ENCODE assay signal across 8 cellular contexts in genomic region chr12:6766651-6767300, GRCh38. TPM values are rescaled to one million over a fixed set of nuclear protein-coding genes. Genes with fewer than 3 reads are reported as not detected.
DNase-seq lines count a peak whose midpoint lies in the region; ATAC-seq and TF ChIP-seq lines count a peak whose summit lies in the region.

No MANE protein-coding gene starts in this region.

- H3K4me1 Mint-ChIP-seq in Caco-2 (ENCODE audit: low read depth, unreplicated experiment): peaks cover 47% of the 10 kb centered on the region

- TF ChIP-seq CTCF in Caco-2 (IDR thresholded peaks at IDR 0.05; ENCODE audit: insufficient read depth in 1 of 2, low read depth in 1 of 2, low read length in 1 of 2, severe bottlenecking in 1 of 2, unreplicated experiment in 1 of 2) (peak; percentile 62 to 74), cardiac muscle cell (IDR thresholded peaks at IDR 0.05; ENCODE audit: low read depth, low read length) (peak; percentile 50), omental fat pad (IDR thresholded peaks at IDR 0.05) (no peak)

- H3K27ac ChIP-seq in HUES48 (ENCODE audit: low read depth, low read length) (peak overlapping the region; percentile 82), cardiac muscle cell (peak overlapping the region; percentile 95)

- H3K9me3 ChIP-seq in Caco-2 (no peaks in the 10 kb centered on the region), HUES48 (ENCODE audit: control insufficient read depth, insufficient read depth, low read length) (no peaks in the 10 kb centered on the region), adipocyte (ENCODE audit: control insufficient read depth, low read length) (no peaks in the 10 kb centered on the region), cardiac muscle cell (ENCODE audit: low read depth) (no peaks in the 10 kb centered on the region)

- H3K4me3 Mint-ChIP-seq in Caco-2 (ENCODE audit: unreplicated experiment): peak overlapping the region; percentile 92

- peak; percentile 87 to 94 for DNase-seq in Caco-2
- DNase-seq in RKO (ENCODE audit: low spot score): peak; percentile 73
- peak; percentile 95 for DNase-seq in adipocyte (ENCODE audit: low read depth)
- peak; percentile 76 to 89 for DNase-seq in cardiac muscle cell (ENCODE audit: low read depth in 1 of 2, low spot score in 1 of 2)
- no peak for DNase-seq in omental fat pad (ENCODE audit: low spot score)

- CTCF ChIA-PET in Caco-2 (lab: Charles Lee): interaction anchor here (0.5 to 3.2 kb wide), 31 partner anchors 8 to 377 kb away, joined by 3 to 135 read pairs (median 5); partner anchors contain the start of genes CDCA3, COPS7A, GPR162 and LPCAT3

- H3K9me3 Mint-ChIP-seq in Caco-2 (ENCODE audit: unreplicated experiment): no peaks in the 10 kb centered on the region

- peak overlapping the region; percentile 84 for H3K27ac Mint-ChIP-seq in Caco-2 (ENCODE audit: unreplicated experiment)

- peaks cover 44% of the 10 kb centered on the region for H3K4me1 ChIP-seq in Caco-2
- peaks cover 36% of the 10 kb centered on the region for H3K4me1 ChIP-seq in HUES48 (ENCODE audit: control insufficient read depth, insufficient read depth, low read length)
- peaks cover 32% of the 10 kb centered on the region for H3K4me1 ChIP-seq in adipocyte (ENCODE audit: control insufficient read depth, insufficient read depth, low read length)
- H3K4me1 ChIP-seq in cardiac muscle cell (ENCODE audit: low read depth): peaks cover 30% of the 10 kb centered on the region

- BruUV-seq in Caco-2 (replicated peaks; lab: Mats Ljungman, UMichigan): no TSS peak

- no peaks in the 10 kb centered on the region for H3K27me3 ChIP-seq in Caco-2 (replicated peaks; ENCODE audit: control insufficient read depth, insufficient read depth, low read length)
- H3K27me3 ChIP-seq in HUES48 (ENCODE audit: control insufficient read depth, insufficient read depth, low read length): peaks cover 9% of the 10 kb centered on the region; the same call in 1 of the 2 replicates
- no peaks in the 10 kb centered on the region for H3K27me3 ChIP-seq in adipocyte (replicated peaks; ENCODE audit: control insufficient read depth, insufficient read depth, low read length)
- H3K27me3 ChIP-seq in cardiac muscle cell: no peaks in the 10 kb centered on the region

- peaks cover 25% of the 10 kb centered on the region for H3K36me3 Mint-ChIP-seq in Caco-2 (ENCODE audit: insufficient read depth, unreplicated experiment)

- ATAC-seq in GM19438 (IDR thresholded peaks at IDR 0.05; ENCODE audit: low read depth, unreplicated experiment): peak; percentile 46
- ATAC-seq in omental fat pad (ENCODE audit: low FRiP score): peak; percentile 62
- no peak for ATAC-seq in GM19395 (IDR thresholded peaks at IDR 0.05; ENCODE audit: unreplicated experiment)

- H3K27me3 Mint-ChIP-seq in Caco-2 (ENCODE audit: insufficient read depth, unreplicated experiment): no peaks in the 10 kb centered on the region

- H3K4me3 ChIP-seq in Caco-2 (ENCODE audit: low read depth, low read length) (peak overlapping the region; percentile 87), HUES48 (ENCODE audit: low read depth, low read length) (peak overlapping the region; percentile 83), adipocyte (ENCODE audit: low read length) (peak overlapping the region; percentile 90), cardiac muscle cell (peak overlapping the region; percentile 93)

- H3K9ac ChIP-seq in HUES48 (ENCODE audit: low read depth, low read length): peak overlapping the region; percentile 52
- peak overlapping the region; percentile 92 for H3K9ac ChIP-seq in adipocyte (ENCODE audit: low read length)

- H3K36me3 ChIP-seq in Caco-2 (ENCODE audit: control insufficient read depth, insufficient read depth, low read length) (peaks cover 8% of the 10 kb centered on the region; the same call in 1 of the 2 replicates), HUES48 (ENCODE audit: control insufficient read depth, insufficient read depth, low read length) (peaks cover 19% of the 10 kb centered on the region), adipocyte (ENCODE audit: control insufficient read depth, insufficient read depth, low read length, severe bottlenecking) (peaks cover 18% of the 10 kb centered on the region), cardiac muscle cell (no peaks in the 10 kb centered on the region)

- POLR2A ChIA-PET in Caco-2 (lab: Charles Lee): interaction anchor here (0.6 to 3.2 kb wide), 9 partner anchors 8 to 257 kb away, joined by 3 to 42 read pairs (median 10); partner anchors contain the start of genes CDCA3, COPS7A, GPR162 and MLF2

- intact Hi-C loops in Caco-2 (cut with micrococcal nuclease; ENCODE audit: unreplicated experiment): loop anchor here (1.0 kb wide), 2 partner anchors 13 kb away; partner anchors contain the start of gene MLF2

RNA-seq across cellular contexts. Expression of gene PTMS, which starts 0.6 kb away (rescaled TPM):
- total RNA-seq in Caco-2 (2022) (264 and 285 TPM in 2 replicates), cardiac muscle cell (194 and 290 TPM in 2 replicates), omental fat pad (100 to 1,000 TPM in 2 of 4 donors, 10 to 100 TPM in 2; 77.6 to 143 (median 113) TPM)
- polyA plus RNA-seq in cardiac muscle cell: 426 and 467 TPM in 2 replicates

RNA-seq across cellular contexts. Expression of gene LAG3, which starts 5.5 kb away (rescaled TPM):
- total RNA-seq in Caco-2 (2022) (1.9 and 3.2 TPM in 2 replicates), cardiac muscle cell (0.15 TPM in 1 of 2 replicates, not detected in the other), omental fat pad (1 to 10 TPM in 2 of 4 donors, under 1 TPM in 2; 0.44 to 2.2 (median 0.92) TPM)
- polyA plus RNA-seq in cardiac muscle cell: 0.34 TPM in 1 of 2 replicates, not detected in the other

RNA-seq across cellular contexts. Expression of gene MLF2, which starts 13.8 kb away (rescaled TPM):
- total RNA-seq in Caco-2 (2022) (303 and 309 TPM in 2 replicates), cardiac muscle cell (342 and 449 TPM in 2 replicates), omental fat pad (100 to 1,000 TPM; 127 to 150 (median 129) TPM)
- 575 and 592 TPM in 2 replicates for polyA plus RNA-seq in cardiac muscle cell

RNA-seq across cellular contexts. Expression of gene CD4, which starts 22.6 kb away (rescaled TPM):
- total RNA-seq in Caco-2 (2022): not detected in 2 replicates
- 3.1 and 3.3 TPM in 2 replicates for total RNA-seq in cardiac muscle cell
- 5.2 and 5.9 TPM in 2 replicates for polyA plus RNA-seq in cardiac muscle cell
- 10 to 100 TPM; 19.7 to 26.5 (median 21.8) TPM for total RNA-seq in omental fat pad

RNA-seq across cellular contexts. Expression of gene COPS7A, which starts 42.9 kb away (rescaled TPM):
- 56.8 and 61.9 TPM in 2 replicates for total RNA-seq in Caco-2 (2022)
- 71.0 and 82.1 TPM in 2 replicates for total RNA-seq in cardiac muscle cell
- polyA plus RNA-seq in cardiac muscle cell: 97.7 and 108 TPM in 2 replicates
- total RNA-seq in omental fat pad: 10 to 100 TPM; 51.2 to 64.0 (median 62.7) TPM

Comparison
In these comparisons a context has a peak if more than half of its experiments do, and no peak if none do; other contexts are left out.
1. CTCF ChIP-seq: peak in Caco-2 (2 of 2) and cardiac muscle cell (single experiment); none in omental fat pad (0 of 3).
2. Peak in every context shown above with its lines, with median percentiles within 50 percentile points of each other: H3K4me3 ChIP-seq.